ENCODE assay signal across 1 cellular context in genomic region chr6:44084231-44085014, GRCh38.
TF ChIP-seq lines count a peak whose summit lies in the region.

No MANE protein-coding gene starts in this region.

TF ChIP-seq in HCT116, 20 proteins besides CTCF, POLR2A, EP300 and RAD21 (continued from another document):
- TF ChIP-seq POLR2AphosphoS5 (IDR thresholded peaks at IDR 0.05; ENCODE audit: low read depth, low read length): no peak
- peak; percentile 97 for TF ChIP-seq TCF7L2 (IDR thresholded peaks at IDR 0.05; ENCODE audit: borderline replicate concordance, extremely low read depth, insufficient read depth, insufficient read length)
- TF ChIP-seq, protein P1, sequence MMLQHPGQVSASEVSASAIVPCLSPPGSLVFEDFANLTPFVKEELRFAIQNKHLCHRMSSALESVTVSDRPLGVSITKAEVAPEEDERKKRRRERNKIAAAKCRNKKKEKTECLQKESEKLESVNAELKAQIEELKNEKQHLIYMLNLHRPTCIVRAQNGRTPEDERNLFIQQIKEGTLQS (IDR thresholded peaks at IDR 0.05): no peak
- no peak for TF ChIP-seq SP1 (IDR thresholded peaks at IDR 0.05; ENCODE audit: low read depth)
- no peak for TF ChIP-seq EGR1 (IDR thresholded peaks at IDR 0.05; ENCODE audit: low read depth)
- TF ChIP-seq SRF (IDR thresholded peaks at IDR 0.05; ENCODE audit: low read depth): no peak
- no peak for TF ChIP-seq YY1 (IDR thresholded peaks at IDR 0.05; ENCODE audit: extremely low read depth, insufficient replicate concordance, low read depth, low read length)
- TF ChIP-seq EZH2 (IDR thresholded peaks at IDR 0.05): no peak
- TF ChIP-seq, protein P2, sequence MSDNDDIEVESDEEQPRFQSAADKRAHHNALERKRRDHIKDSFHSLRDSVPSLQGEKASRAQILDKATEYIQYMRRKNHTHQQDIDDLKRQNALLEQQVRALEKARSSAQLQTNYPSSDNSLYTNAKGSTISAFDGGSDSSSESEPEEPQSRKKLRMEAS (IDR thresholded peaks at IDR 0.05): peak; percentile 85
- TF ChIP-seq JUND (IDR thresholded peaks at IDR 0.05): no peak
- no peak for TF ChIP-seq SIN3A (IDR thresholded peaks at IDR 0.05; ENCODE audit: low read depth)
- TF ChIP-seq, protein P3, sequence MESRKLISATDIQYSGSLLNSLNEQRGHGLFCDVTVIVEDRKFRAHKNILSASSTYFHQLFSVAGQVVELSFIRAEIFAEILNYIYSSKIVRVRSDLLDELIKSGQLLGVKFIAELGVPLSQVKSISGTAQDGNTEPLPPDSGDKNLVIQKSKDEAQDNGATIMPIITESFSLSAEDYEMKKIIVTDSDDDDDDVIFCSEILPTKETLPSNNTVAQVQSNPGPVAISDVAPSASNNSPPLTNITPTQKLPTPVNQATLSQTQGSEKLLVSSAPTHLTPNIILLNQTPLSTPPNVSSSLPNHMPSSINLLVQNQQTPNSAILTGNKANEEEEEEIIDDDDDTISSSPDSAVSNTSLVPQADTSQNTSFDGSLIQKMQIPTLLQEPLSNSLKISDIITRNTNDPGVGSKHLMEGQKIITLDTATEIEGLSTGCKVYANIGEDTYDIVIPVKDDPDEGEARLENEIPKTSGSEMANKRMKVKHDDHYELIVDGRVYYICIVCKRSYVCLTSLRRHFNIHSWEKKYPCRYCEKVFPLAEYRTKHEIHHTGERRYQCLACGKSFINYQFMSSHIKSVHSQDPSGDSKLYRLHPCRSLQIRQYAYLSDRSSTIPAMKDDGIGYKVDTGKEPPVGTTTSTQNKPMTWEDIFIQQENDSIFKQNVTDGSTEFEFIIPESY (IDR thresholded peaks at IDR 0.05; ENCODE audit: extremely low read depth, insufficient replicate concordance, low read length): no peak
